1 cellular context compared by ENCODE assay signal in the genomic region with DNA sequence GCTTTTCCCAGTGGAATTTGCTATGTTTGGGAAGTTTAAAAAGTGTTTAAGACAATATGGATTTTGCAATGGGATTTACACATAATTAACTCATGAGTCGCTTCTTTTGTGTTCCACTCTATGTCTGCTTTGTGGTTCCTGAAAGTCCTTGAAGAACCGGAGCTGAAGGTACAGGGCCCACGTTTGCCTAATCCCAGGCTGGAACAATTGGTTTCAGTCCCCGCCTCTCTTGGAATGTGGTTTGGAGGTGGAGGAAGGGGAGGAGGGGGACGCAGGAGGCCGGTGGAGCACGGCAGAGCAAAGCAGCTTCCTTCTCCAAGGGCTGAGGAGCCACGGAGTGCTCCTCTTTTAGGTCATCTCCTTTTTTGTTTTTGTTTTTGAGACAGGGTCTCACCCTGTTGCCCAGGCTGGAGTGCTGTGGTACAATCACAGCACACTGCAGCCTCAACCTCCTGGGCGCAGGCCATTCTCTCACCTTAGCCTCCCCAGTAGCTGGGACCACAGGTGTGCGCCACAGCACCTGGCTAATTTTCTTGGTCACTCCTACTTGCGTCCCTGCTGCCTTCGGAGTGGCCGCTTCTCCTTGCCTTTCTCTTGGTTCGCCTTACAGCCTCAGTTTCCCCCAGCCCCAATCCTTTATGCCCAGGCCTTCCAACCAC.
TF ChIP-seq lines count a peak whose summit lies in the region.

No MANE protein-coding gene starts in this region.

TF ChIP-seq in WTC11, 78 proteins besides CTCF, POLR2A, EP300 and RAD21 (continued from another document):
- TF ChIP-seq, protein P1, sequence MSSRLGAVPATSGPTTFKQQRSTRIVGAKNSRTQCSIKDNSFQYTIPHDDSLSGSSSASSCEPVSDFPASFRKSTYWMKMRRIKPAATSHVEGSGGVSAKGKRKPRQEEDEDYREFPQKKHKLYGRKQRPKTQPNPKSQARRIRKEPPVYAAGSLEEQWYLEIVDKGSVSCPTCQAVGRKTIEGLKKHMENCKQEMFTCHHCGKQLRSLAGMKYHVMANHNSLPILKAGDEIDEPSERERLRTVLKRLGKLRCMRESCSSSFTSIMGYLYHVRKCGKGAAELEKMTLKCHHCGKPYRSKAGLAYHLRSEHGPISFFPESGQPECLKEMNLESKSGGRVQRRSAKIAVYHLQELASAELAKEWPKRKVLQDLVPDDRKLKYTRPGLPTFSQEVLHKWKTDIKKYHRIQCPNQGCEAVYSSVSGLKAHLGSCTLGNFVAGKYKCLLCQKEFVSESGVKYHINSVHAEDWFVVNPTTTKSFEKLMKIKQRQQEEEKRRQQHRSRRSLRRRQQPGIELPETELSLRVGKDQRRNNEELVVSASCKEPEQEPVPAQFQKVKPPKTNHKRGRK (CRISPR knock-in tag; IDR thresholded peaks at IDR 0.05; ENCODE audit: borderline replicate concordance) = no peak
- TF ChIP-seq, protein P2, sequence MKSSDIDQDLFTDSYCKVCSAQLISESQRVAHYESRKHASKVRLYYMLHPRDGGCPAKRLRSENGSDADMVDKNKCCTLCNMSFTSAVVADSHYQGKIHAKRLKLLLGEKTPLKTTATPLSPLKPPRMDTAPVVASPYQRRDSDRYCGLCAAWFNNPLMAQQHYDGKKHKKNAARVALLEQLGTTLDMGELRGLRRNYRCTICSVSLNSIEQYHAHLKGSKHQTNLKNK (CRISPR knock-in tag; IDR thresholded peaks at IDR 0.05) = no peak
- no peak for TF ChIP-seq ATF6 (CRISPR knock-in tag; IDR thresholded peaks at IDR 0.05)
